1 cellular context compared by ENCODE assay signal in the genomic region with DNA sequence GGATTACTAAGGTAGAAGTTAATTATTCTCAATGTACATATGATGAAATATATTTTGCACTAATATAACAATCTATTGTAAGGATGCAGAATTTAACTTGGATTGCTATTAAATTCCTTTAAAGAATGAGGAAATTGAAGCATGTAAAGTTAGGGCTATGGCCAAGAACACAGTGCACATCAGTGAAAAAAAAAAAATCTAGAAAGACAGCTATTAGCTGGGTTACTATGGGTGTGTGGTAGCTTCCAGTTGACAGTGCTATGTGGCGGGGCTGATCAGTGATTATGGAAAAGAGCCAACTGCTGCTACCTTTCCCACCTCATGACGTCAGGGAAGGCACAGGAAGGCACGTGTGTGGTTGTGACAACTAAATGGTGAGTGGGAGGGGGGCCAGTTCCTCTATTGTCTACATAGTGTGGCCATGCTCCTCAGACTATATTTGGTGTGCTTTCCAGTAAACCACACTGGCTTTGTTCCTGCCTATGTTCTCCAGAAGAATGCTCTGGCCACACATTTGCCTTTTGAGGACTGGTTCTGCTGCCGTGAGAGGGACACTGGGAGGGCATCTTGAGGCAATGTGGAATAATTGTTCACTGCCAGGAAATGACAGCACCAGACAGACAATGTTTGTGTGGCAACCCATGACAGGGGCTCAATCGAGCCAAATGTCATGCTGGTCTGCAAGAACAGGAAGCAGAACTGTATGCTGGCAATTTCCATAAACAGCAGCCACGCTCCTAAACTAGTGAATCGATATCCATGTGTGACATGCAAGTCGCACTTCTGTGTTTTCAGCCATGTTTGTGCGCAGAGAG.
TF ChIP-seq lines count a peak whose summit lies in the region.

No MANE protein-coding gene starts in this region.

TF ChIP-seq in SK-N-SH treated with all-trans-retinoic acid at 6 μM for 48 hours, 23 proteins besides CTCF, POLR2A, EP300 and RAD21 (continued from another document):
- TF ChIP-seq, protein P1, sequence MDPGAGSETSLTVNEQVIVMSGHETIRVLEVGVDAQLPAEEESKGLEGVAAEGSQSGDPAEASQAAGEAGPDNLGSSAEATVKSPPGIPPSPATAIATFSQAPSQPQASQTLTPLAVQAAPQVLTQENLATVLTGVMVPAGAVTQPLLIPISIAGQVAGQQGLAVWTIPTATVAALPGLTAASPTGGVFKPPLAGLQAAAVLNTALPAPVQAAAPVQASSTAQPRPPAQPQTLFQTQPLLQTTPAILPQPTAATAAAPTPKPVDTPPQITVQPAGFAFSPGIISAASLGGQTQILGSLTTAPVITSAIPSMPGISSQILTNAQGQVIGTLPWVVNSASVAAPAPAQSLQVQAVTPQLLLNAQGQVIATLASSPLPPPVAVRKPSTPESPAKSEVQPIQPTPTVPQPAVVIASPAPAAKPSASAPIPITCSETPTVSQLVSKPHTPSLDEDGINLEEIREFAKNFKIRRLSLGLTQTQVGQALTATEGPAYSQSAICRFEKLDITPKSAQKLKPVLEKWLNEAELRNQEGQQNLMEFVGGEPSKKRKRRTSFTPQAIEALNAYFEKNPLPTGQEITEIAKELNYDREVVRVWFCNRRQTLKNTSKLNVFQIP (CRISPR knock-in tag; IDR thresholded peaks at IDR 0.05; ENCODE audit: borderline replicate concordance, low read depth) = no peak
- TF ChIP-seq ZNF565 (CRISPR knock-in tag; conservative IDR thresholded peaks at IDR 0.05; ENCODE audit: low read depth) (no peak), GLIS3 (CRISPR knock-in tag; IDR thresholded peaks at IDR 0.05) (no peak), ARNTL (CRISPR knock-in tag; IDR thresholded peaks at IDR 0.05; ENCODE audit: borderline replicate concordance, low read depth) (no peak), TOX (CRISPR knock-in tag; IDR thresholded peaks at IDR 0.05; ENCODE audit: borderline replicate concordance) (no peak), ZNF8 (CRISPR knock-in tag; IDR thresholded peaks at IDR 0.05) (no peak), SNAI2 (CRISPR knock-in tag; IDR thresholded peaks at IDR 0.05) (no peak), OSR1 (CRISPR knock-in tag; IDR thresholded peaks at IDR 0.05) (no peak), ESRRG (CRISPR knock-in tag; IDR thresholded peaks at IDR 0.05) (no peak), ZC3H10 (CRISPR knock-in tag; IDR thresholded peaks at IDR 0.05) (no peak)
- TF ChIP-seq, protein P2, sequence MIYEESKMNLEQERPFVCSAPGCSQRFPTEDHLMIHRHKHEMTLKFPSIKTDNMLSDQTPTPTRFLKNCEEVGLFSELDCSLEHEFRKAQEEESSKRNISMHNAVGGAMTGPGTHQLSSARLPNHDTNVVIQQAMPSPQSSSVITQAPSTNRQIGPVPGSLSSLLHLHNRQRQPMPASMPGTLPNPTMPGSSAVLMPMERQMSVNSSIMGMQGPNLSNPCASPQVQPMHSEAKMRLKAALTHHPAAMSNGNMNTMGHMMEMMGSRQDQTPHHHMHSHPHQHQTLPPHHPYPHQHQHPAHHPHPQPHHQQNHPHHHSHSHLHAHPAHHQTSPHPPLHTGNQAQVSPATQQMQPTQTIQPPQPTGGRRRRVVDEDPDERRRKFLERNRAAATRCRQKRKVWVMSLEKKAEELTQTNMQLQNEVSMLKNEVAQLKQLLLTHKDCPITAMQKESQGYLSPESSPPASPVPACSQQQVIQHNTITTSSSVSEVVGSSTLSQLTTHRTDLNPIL (CRISPR knock-in tag; IDR thresholded peaks at IDR 0.05; ENCODE audit: low read depth) = no peak
- TF ChIP-seq, protein P3, sequence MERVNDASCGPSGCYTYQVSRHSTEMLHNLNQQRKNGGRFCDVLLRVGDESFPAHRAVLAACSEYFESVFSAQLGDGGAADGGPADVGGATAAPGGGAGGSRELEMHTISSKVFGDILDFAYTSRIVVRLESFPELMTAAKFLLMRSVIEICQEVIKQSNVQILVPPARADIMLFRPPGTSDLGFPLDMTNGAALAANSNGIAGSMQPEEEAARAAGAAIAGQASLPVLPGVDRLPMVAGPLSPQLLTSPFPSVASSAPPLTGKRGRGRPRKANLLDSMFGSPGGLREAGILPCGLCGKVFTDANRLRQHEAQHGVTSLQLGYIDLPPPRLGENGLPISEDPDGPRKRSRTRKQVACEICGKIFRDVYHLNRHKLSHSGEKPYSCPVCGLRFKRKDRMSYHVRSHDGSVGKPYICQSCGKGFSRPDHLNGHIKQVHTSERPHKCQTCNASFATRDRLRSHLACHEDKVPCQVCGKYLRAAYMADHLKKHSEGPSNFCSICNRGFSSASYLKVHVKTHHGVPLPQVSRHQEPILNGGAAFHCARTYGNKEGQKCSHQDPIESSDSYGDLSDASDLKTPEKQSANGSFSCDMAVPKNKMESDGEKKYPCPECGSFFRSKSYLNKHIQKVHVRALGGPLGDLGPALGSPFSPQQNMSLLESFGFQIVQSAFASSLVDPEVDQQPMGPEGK (CRISPR knock-in tag; IDR thresholded peaks at IDR 0.05; ENCODE audit: borderline replicate concordance) = no peak
